ENCODE assay signal across 16 cellular contexts in genomic region chr2:60518567-60518966, GRCh38.
"Had no signal": no experiment of that assay in that cellular context is flagged by ENCODE, and none has a peak within 500 bp of the region (broad histone marks: within the 10 kb centered on the region; RNA-seq: fewer than 3 reads in every experiment).

No MANE protein-coding gene starts in this region.

- H3K4me1 Mint-ChIP-seq: immature natural killer cell, T-helper 17 cell had no signal

- H3K36me3 Mint-ChIP-seq: activated naive CD8-positive, alpha-beta T cell treated with anti-CD3 and anti-CD28 coated beads for 36 hours; immature natural killer cell had no signal

- H3K27me3 ChIP-seq: dorsolateral prefrontal cortex, esophagus muscularis mucosa had no signal

- ATAC-seq: activated T-cell treated with anti-CD3 and anti-CD28 coated beads, Interleukin-2, amount 50 U/mL, for 4 hours; left cardiac atrium; T-helper 17 cell had no signal

- H3K36me3 ChIP-seq: esophagus muscularis mucosa, tibial artery had no signal

- H3K9me3 ChIP-seq: esophagus muscularis mucosa, tibial artery had no signal

- DNase-seq: activated CD4-positive, alpha-beta T cell treated with anti-CD3 and anti-CD28 coated beads, Interleukin-2, amount 50 U/mL, for 1 hour; activated effector memory CD4-positive, alpha-beta T cell treated with anti-CD3 and anti-CD28 coated beads, Interleukin-2, amount 50 U/mL, for 16 hours; activated naive CD8-positive, alpha-beta T cell treated with anti-CD3 and anti-CD28 coated beads for 36 hours; activated T-cell treated with anti-CD3 and anti-CD28 coated beads, Interleukin-2, amount 50 U/mL, for 4 hours; anterior cingulate cortex; cerebellar nuclear complex; dorsolateral prefrontal cortex; foreskin fibroblast; glutamatergic neuron; immature natural killer cell; left cardiac atrium; stimulated activated CD4-positive, alpha-beta T cell treated with anti-CD3 and anti-CD28 coated beads, Interleukin-15, amount 100 ng/mL, for 24 hours; stimulated activated CD4-positive, alpha-beta T cell treated with anti-CD3 and anti-CD28 coated beads, Interleukin-4, amount 100 ng/mL, for 4 hours; T-helper 17 cell; tibial artery had no signal

- H3K27ac ChIP-seq: esophagus muscularis mucosa, tibial artery had no signal

- H3K4me3 ChIP-seq: dorsolateral prefrontal cortex, esophagus muscularis mucosa, tibial artery had no signal

- H3K4me1 ChIP-seq: tibial artery had no signal

- H3K27ac Mint-ChIP-seq: activated naive CD8-positive, alpha-beta T cell treated with anti-CD3 and anti-CD28 coated beads for 36 hours; immature natural killer cell; T-helper 17 cell had no signal

- H3K4me3 Mint-ChIP-seq: activated naive CD8-positive, alpha-beta T cell treated with anti-CD3 and anti-CD28 coated beads for 36 hours; activated T-cell treated with anti-CD3 and anti-CD28 coated beads, Interleukin-2, amount 50 U/mL, for 4 hours; immature natural killer cell; T-helper 17 cell had no signal

- H3K9me3 Mint-ChIP-seq: activated naive CD8-positive, alpha-beta T cell treated with anti-CD3 and anti-CD28 coated beads for 36 hours; activated T-cell treated with anti-CD3 and anti-CD28 coated beads, Interleukin-2, amount 50 U/mL, for 4 hours; immature natural killer cell had no signal
